ENCODE assay signal across 11 cellular contexts in the genomic region with DNA sequence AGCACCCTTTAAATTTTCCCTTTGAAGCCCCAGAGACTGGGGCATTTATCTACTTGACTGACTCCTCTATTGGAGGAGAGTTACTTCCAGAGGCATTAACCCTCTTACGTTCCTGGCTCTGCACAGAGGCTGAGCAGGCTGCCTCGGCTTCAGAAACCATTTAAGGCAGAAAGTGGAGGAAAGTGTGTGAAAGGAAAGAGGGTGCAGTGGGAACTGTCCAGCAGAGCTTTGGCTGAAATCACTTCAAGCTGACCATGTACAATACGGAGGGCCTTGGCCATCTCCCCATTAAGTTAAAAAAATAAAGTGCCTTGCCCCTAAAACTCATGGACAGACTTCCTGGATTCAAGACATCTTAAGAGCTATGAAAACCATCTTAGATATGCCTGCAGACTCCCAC.
A peak's percentile ranks its signal among the peaks of the same experiment; 100 is the strongest.
DNase-seq lines count a peak whose midpoint lies in the region; TF ChIP-seq lines count a peak whose summit lies in the region.
"Had no signal": no experiment of that assay in that cellular context is flagged by ENCODE, and none has a peak within 500 bp of the region (broad histone marks: within the 10 kb centered on the region; RNA-seq: fewer than 3 reads in every experiment).

No MANE protein-coding gene starts in this region.

- H3K27ac Mint-ChIP-seq in endothelial cell (ENCODE audit: unreplicated experiment), result no peak overlapping the region
- H3K27ac Mint-ChIP-seq: stimulated activated effector memory CD8-positive, alpha-beta T cell treated with anti-CD3 and anti-CD28 coated beads, Interleukin-12 subunit alpha, Interleukin-12 subunit beta, amount 100 ng/mL, for 72 hours had no signal

- no peak overlapping the region for H3K4me3 Mint-ChIP-seq in endothelial cell (ENCODE audit: unreplicated experiment)
- H3K4me3 Mint-ChIP-seq: stimulated activated effector memory CD8-positive, alpha-beta T cell treated with anti-CD3 and anti-CD28 coated beads, Interleukin-12 subunit alpha, Interleukin-12 subunit beta, amount 100 ng/mL, for 72 hours had no signal

- peak; percentile 18 for DNase-seq in activated CD4-positive, alpha-beta T cell treated with anti-CD3 and anti-CD28 coated beads for 48 hours
- DNase-seq in activated CD4-positive, alpha-beta T cell treated with anti-CD3 and anti-CD28 coated beads for 4 hours, result no peak
- DNase-seq in RPMI7951 (ENCODE audit: low read depth) (peak; percentile 38), endothelial cell (ENCODE audit: low spot score) (peak; percentile 50), non-pigmented ciliary epithelial cell (ENCODE audit: low read depth) (peak; percentile 9), NCI-H345 (lab: John Stamatoyannopoulos, UW) (no peak), GM13976 (ENCODE audit: low spot score) (no peak)
- DNase-seq in effector CD4-positive, alpha-beta T cell, result no peak
- DNase-seq: SHP77 treated with DMSO at 0.1 percent for 48 hours, spleen had no signal

- H3K9me3 Mint-ChIP-seq in endothelial cell (ENCODE audit: unreplicated experiment), result no peaks in the 10 kb centered on the region
- H3K9me3 Mint-ChIP-seq: stimulated activated effector memory CD8-positive, alpha-beta T cell treated with anti-CD3 and anti-CD28 coated beads, Interleukin-12 subunit alpha, Interleukin-12 subunit beta, amount 100 ng/mL, for 72 hours had no signal

- in situ Hi-C loops in GM13976 (cut with MboI; ENCODE audit: low sequenced_read_pairs, unreplicated experiment), result no loop called here

- no peaks in the 10 kb centered on the region for H3K4me1 Mint-ChIP-seq in endothelial cell (ENCODE audit: unreplicated experiment)

- no peaks in the 10 kb centered on the region for H3K36me3 Mint-ChIP-seq in endothelial cell (ENCODE audit: low read depth, unreplicated experiment)
- H3K36me3 Mint-ChIP-seq: stimulated activated effector memory CD8-positive, alpha-beta T cell treated with anti-CD3 and anti-CD28 coated beads, Interleukin-12 subunit alpha, Interleukin-12 subunit beta, amount 100 ng/mL, for 72 hours had no signal

- peaks cover 1% of the 10 kb centered on the region for H3K27me3 Mint-ChIP-seq in endothelial cell (ENCODE audit: unreplicated experiment)

- TF ChIP-seq CTCF in endothelial cell (IDR thresholded peaks at IDR 0.05; ENCODE audit: unreplicated experiment), result no peak
- no peak for TF ChIP-seq CTCF in GM13976 (IDR thresholded peaks at IDR 0.05; ENCODE audit: borderline replicate concordance, control extremely low read depth, extremely low read depth, insufficient read depth, missing control alignments)

Comparison
In these comparisons a context has a peak if more than half of its experiments do, and no peak if none do; other contexts are left out.
1. DNase-seq: peak in activated CD4-positive, alpha-beta T cell treated with anti-CD3 and anti-CD28 coated beads for 48 hours (single experiment), RPMI7951 (single experiment), endothelial cell (single experiment) and non-pigmented ciliary epithelial cell (single experiment); none in activated CD4-positive, alpha-beta T cell treated with anti-CD3 and anti-CD28 coated beads for 4 hours (0 of 2), NCI-H345 (single experiment), GM13976 (single experiment) and effector CD4-positive, alpha-beta T cell (single experiment).